ENCODE assay signal across 14 cellular contexts in the genomic region with DNA sequence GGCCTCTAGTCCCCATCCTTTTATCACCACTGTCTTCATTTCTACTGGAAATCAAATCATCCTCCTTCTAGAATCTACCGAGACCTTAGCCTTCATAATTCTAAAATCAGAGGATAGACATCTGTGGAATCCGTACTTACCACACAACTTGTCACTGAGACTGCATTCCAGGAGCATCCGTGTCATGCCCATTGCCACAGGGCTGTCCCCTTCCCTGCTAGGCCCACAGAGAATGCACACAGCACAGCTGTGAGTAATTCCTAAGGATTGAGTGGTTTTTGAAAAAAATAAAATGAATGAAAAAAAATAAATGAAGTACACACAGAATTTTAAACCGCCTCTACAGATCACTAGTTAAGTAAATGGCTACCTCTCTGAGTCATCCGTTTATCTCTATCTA. TPM values are rescaled to one million over a fixed set of nuclear protein-coding genes. Genes with fewer than 3 reads are reported as not detected.
A peak's percentile ranks its signal among the peaks of the same experiment; 100 is the strongest.
DNase-seq lines count a peak whose midpoint lies in the region; ATAC-seq and TF ChIP-seq lines count a peak whose summit lies in the region.
"Had no signal": no experiment of that assay in that cellular context is flagged by ENCODE, and none has a peak within 500 bp of the region (broad histone marks: within the 10 kb centered on the region; RNA-seq: fewer than 3 reads in every experiment).

No MANE protein-coding gene starts in this region.

- no peak for TF ChIP-seq CTCF in GM13976 (IDR thresholded peaks at IDR 0.05; ENCODE audit: borderline replicate concordance, control extremely low read depth, extremely low read depth, insufficient read depth, missing control alignments)

- H3K27me3 ChIP-seq in skeletal muscle satellite cell (ENCODE audit: control insufficient read depth, insufficient read depth, low read length) = no peaks in the 10 kb centered on the region
- H3K27me3 ChIP-seq: neutrophil, spleen had no signal

- peak overlapping the region; percentile 20 for H3K4me3 ChIP-seq in skeletal muscle satellite cell (ENCODE audit: low read length)
- H3K4me3 ChIP-seq: spleen had no signal

- peaks cover 28% of the 10 kb centered on the region for H3K27me3 Mint-ChIP-seq in activated CD4-positive, alpha-beta memory T cell treated with anti-CD3 and anti-CD28 coated beads, Interleukin-2, amount 10 ng/mL, durations not matched to agents 7 days and 5 days
- no peaks in the 10 kb centered on the region for H3K27me3 Mint-ChIP-seq in activated CD8-positive, alpha-beta memory T cell treated with anti-CD3 and anti-CD28 coated beads, Interleukin-2, amount 10 ng/mL, durations not matched to agents 7 days and 5 days
- H3K27me3 Mint-ChIP-seq: activated naive CD8-positive, alpha-beta T cell treated with anti-CD3 and anti-CD28 coated beads for 36 hours had no signal

- no peak overlapping the region for H3K4me3 Mint-ChIP-seq in activated CD4-positive, alpha-beta memory T cell treated with anti-CD3 and anti-CD28 coated beads, Interleukin-2, amount 10 ng/mL, durations not matched to agents 7 days and 5 days
- H3K4me3 Mint-ChIP-seq in activated CD8-positive, alpha-beta memory T cell treated with anti-CD3 and anti-CD28 coated beads, Interleukin-2, amount 10 ng/mL, durations not matched to agents 7 days and 5 days = no peak overlapping the region
- H3K4me3 Mint-ChIP-seq: activated naive CD8-positive, alpha-beta T cell treated with anti-CD3 and anti-CD28 coated beads for 36 hours had no signal

- no peaks in the 10 kb centered on the region for H3K36me3 Mint-ChIP-seq in activated CD4-positive, alpha-beta memory T cell treated with anti-CD3 and anti-CD28 coated beads, Interleukin-2, amount 10 ng/mL, durations not matched to agents 7 days and 5 days (ENCODE audit: low read depth)
- H3K36me3 Mint-ChIP-seq in activated CD8-positive, alpha-beta memory T cell treated with anti-CD3 and anti-CD28 coated beads, Interleukin-2, amount 10 ng/mL, durations not matched to agents 7 days and 5 days = peaks cover 56% of the 10 kb centered on the region
- H3K36me3 Mint-ChIP-seq: activated naive CD8-positive, alpha-beta T cell treated with anti-CD3 and anti-CD28 coated beads for 36 hours had no signal

- peak; percentile 33 for DNase-seq in H4 (ENCODE audit: low spot score)
- DNase-seq in RPMI7951 (ENCODE audit: low read depth) = peak; percentile 87
- DNase-seq in fibroblast of peridontal ligament (ENCODE audit: extremely low read depth) = peak; percentile 53
- no peak for DNase-seq in activated CD4-positive, alpha-beta memory T cell treated with anti-CD3 and anti-CD28 coated beads, Interleukin-2, amount 10 ng/mL, durations not matched to agents 7 days and 5 days
- no peak for DNase-seq in activated CD8-positive, alpha-beta memory T cell treated with anti-CD3 and anti-CD28 coated beads, Interleukin-2, amount 10 ng/mL, durations not matched to agents 7 days and 5 days
- DNase-seq in GM13976 (ENCODE audit: low spot score) = no peak
- DNase-seq: activated CD4-positive, CD25-positive, alpha-beta regulatory T cell; activated naive CD8-positive, alpha-beta T cell treated with anti-CD3 and anti-CD28 coated beads for 36 hours; COR-L47; H7; spleen had no signal

- no peaks in the 10 kb centered on the region for H3K9me3 ChIP-seq in skeletal muscle satellite cell (replicated peaks; ENCODE audit: low read length)
- H3K9me3 ChIP-seq: neutrophil, spleen had no signal

- no peaks in the 10 kb centered on the region for H3K36me3 ChIP-seq in skeletal muscle satellite cell (ENCODE audit: insufficient read depth, low read length)
- H3K36me3 ChIP-seq: neutrophil, spleen had no signal

- peak overlapping the region; percentile 55 for H3K4me2 ChIP-seq in skeletal muscle satellite cell (ENCODE audit: low read length)

- H3K9me3 Mint-ChIP-seq in activated CD4-positive, alpha-beta memory T cell treated with anti-CD3 and anti-CD28 coated beads, Interleukin-2, amount 10 ng/mL, durations not matched to agents 7 days and 5 days = no peaks in the 10 kb centered on the region
- no peaks in the 10 kb centered on the region for H3K9me3 Mint-ChIP-seq in activated CD8-positive, alpha-beta memory T cell treated with anti-CD3 and anti-CD28 coated beads, Interleukin-2, amount 10 ng/mL, durations not matched to agents 7 days and 5 days (ENCODE audit: low read depth)
- H3K9me3 Mint-ChIP-seq: activated naive CD8-positive, alpha-beta T cell treated with anti-CD3 and anti-CD28 coated beads for 36 hours had no signal

- POLR2A ChIA-PET in activated CD4-positive, alpha-beta memory T cell treated with anti-CD3 and anti-CD28 coated beads, Interleukin-2, amount 10 ng/mL, durations not matched to agents 7 days and 5 days (lab: Charles Lee) = no interaction called here

- CTCF ChIA-PET in activated CD4-positive, alpha-beta memory T cell treated with anti-CD3 and anti-CD28 coated beads, Interleukin-2, amount 10 ng/mL, durations not matched to agents 7 days and 5 days (lab: Charles Lee) = no interaction called here
- CTCF ChIA-PET in activated CD8-positive, alpha-beta memory T cell treated with anti-CD3 and anti-CD28 coated beads, Interleukin-2, amount 10 ng/mL, durations not matched to agents 7 days and 5 days (lab: Charles Lee) = no interaction called here

- no peak for ATAC-seq in HG02642 (IDR thresholded peaks at IDR 0.05; ENCODE audit: poor library complexity, unreplicated experiment)
- no peak for ATAC-seq in activated CD8-positive, alpha-beta memory T cell treated with anti-CD3 and anti-CD28 coated beads, Interleukin-2, amount 10 ng/mL, durations not matched to agents 7 days and 5 days

- in situ Hi-C loops in GM13976 (cut with MboI; ENCODE audit: low sequenced_read_pairs, unreplicated experiment) = no loop called here

- H3K4me1 ChIP-seq in skeletal muscle satellite cell (ENCODE audit: control insufficient read depth, insufficient read depth, low read length) = peaks cover 17% of the 10 kb centered on the region
- H3K4me1 ChIP-seq: spleen had no signal

- H3K27ac Mint-ChIP-seq in activated CD4-positive, alpha-beta memory T cell treated with anti-CD3 and anti-CD28 coated beads, Interleukin-2, amount 10 ng/mL, durations not matched to agents 7 days and 5 days = no peak overlapping the region
- H3K27ac Mint-ChIP-seq in activated CD8-positive, alpha-beta memory T cell treated with anti-CD3 and anti-CD28 coated beads, Interleukin-2, amount 10 ng/mL, durations not matched to agents 7 days and 5 days = no peak overlapping the region
- H3K27ac Mint-ChIP-seq: activated naive CD8-positive, alpha-beta T cell treated with anti-CD3 and anti-CD28 coated beads for 36 hours had no signal

- no peaks in the 10 kb centered on the region for H3K4me1 Mint-ChIP-seq in activated CD4-positive, alpha-beta memory T cell treated with anti-CD3 and anti-CD28 coated beads, Interleukin-2, amount 10 ng/mL, durations not matched to agents 7 days and 5 days
- H3K4me1 Mint-ChIP-seq in activated CD8-positive, alpha-beta memory T cell treated with anti-CD3 and anti-CD28 coated beads, Interleukin-2, amount 10 ng/mL, durations not matched to agents 7 days and 5 days = no peaks in the 10 kb centered on the region
- H3K4me1 Mint-ChIP-seq: activated naive CD8-positive, alpha-beta T cell treated with anti-CD3 and anti-CD28 coated beads for 36 hours had no signal

- peak overlapping the region; percentile 45 for H3K9ac ChIP-seq in skeletal muscle satellite cell (ENCODE audit: low read depth, low read length)

RNA-seq across cellular contexts. Expression of a gene that starts 21.0 kb away (rescaled TPM):
- total RNA-seq in H4 (2014; rRNA removed; shearing (Covaris generic)) = 63.2 and 116 TPM in 2 replicates
- 53.4 and 69.1 TPM in 2 replicates for total RNA-seq in RPMI7951 (2014; rRNA removed; shearing (Covaris generic))
- total RNA-seq in skeletal muscle satellite cell (2012; rRNA removed) = 18.6 and 30.4 TPM in 2 replicates
- 10 to 100 TPM; 38.4 to 39.0 TPM for total RNA-seq in activated CD4-positive, alpha-beta memory T cell treated with anti-CD3 and anti-CD28 coated beads, Interleukin-2, amount 10 ng/mL, durations not matched to agents 7 days and 5 days
- total RNA-seq in activated CD8-positive, alpha-beta memory T cell treated with anti-CD3 and anti-CD28 coated beads, Interleukin-2, amount 10 ng/mL, durations not matched to agents 7 days and 5 days = 10 to 100 TPM; 53.3 to 77.2 TPM

RNA-seq across cellular contexts. Expression of a gene that starts 39.4 kb away (rescaled TPM):
- total RNA-seq in H4 (2014; rRNA removed; shearing (Covaris generic)) = 3.3 and 3.8 TPM in 2 replicates
- 0.68 and 0.84 TPM in 2 replicates for total RNA-seq in RPMI7951 (2014; rRNA removed; shearing (Covaris generic))
- total RNA-seq in skeletal muscle satellite cell (2012; rRNA removed) = 0.66 and 0.76 TPM in 2 replicates
- under 1 TPM; 0.60 to 0.71 TPM for total RNA-seq in activated CD4-positive, alpha-beta memory T cell treated with anti-CD3 and anti-CD28 coated beads, Interleukin-2, amount 10 ng/mL, durations not matched to agents 7 days and 5 days
- 10 to 100 TPM in 1 of 2 experiments, 1 to 10 TPM in 1; 8.4 to 16.1 TPM for total RNA-seq in activated CD8-positive, alpha-beta memory T cell treated with anti-CD3 and anti-CD28 coated beads, Interleukin-2, amount 10 ng/mL, durations not matched to agents 7 days and 5 days

Comparison
In these comparisons a context has a peak if more than half of its experiments do, and no peak if none do; other contexts are left out.
1. DNase-seq: peak in H4 (single experiment), RPMI7951 (single experiment) and fibroblast of peridontal ligament (single experiment); none in activated CD4-positive, alpha-beta memory T cell treated with anti-CD3 and anti-CD28 coated beads, Interleukin-2, amount 10 ng/mL, durations not matched to agents 7 days and 5 days (single experiment), activated CD8-positive, alpha-beta memory T cell treated with anti-CD3 and anti-CD28 coated beads, Interleukin-2, amount 10 ng/mL, durations not matched to agents 7 days and 5 days (single experiment) and GM13976 (single experiment).